In the genomic region with DNA sequence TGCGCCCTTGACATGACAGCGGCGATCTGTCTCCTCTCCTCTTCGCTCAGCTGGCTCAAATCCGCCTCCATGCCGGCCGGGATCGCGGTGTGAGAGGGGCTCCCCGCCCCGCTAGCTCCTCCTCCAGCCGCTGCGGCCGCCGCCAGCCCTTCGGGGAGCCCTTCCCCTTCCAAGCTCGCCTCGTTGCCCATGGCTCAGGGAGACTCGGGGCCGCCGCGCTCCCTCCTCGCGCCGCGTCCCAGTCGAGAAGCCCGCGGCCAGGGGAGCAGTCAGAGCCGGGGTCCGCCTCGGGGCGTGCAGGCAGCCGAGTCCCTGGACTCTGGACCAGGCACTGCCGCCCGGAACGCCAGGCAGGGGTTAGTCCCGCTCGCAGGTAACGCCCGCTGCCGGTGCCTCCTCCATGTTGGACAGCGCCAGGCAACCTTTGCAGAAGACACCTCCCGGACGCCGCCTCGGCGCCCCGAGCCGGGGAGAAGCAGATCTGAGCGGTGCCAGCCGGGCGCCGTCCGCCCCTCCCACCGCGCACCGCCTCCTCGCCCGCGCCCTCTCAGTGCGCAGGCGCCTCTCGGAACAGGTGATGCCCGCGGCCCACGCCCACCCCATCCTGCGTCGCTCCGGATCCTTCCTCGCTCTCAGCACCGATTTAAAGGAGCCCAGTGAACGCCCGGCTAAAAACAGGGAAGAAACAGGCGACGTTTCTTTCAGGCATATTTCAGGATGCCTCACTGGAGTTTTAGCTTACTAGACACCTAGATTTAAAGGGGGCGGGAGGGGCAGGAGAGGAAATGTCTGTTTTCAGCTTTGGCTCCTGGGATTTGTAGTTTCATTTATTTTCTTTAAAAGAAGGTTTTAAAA, we compare ENCODE assay signal across 1 cellular context.
TF ChIP-seq lines count a peak whose summit lies in the region.

TSS of gene PCLO (minus strand) at position 483 of the 855 bp plus-strand sequence. CDS start at position 191, 292 bp downstream.

TF ChIP-seq in HEK293, 187 proteins besides CTCF, POLR2A, EP300 and RAD21 (continued from another document):
- TF ChIP-seq, protein P1, sequence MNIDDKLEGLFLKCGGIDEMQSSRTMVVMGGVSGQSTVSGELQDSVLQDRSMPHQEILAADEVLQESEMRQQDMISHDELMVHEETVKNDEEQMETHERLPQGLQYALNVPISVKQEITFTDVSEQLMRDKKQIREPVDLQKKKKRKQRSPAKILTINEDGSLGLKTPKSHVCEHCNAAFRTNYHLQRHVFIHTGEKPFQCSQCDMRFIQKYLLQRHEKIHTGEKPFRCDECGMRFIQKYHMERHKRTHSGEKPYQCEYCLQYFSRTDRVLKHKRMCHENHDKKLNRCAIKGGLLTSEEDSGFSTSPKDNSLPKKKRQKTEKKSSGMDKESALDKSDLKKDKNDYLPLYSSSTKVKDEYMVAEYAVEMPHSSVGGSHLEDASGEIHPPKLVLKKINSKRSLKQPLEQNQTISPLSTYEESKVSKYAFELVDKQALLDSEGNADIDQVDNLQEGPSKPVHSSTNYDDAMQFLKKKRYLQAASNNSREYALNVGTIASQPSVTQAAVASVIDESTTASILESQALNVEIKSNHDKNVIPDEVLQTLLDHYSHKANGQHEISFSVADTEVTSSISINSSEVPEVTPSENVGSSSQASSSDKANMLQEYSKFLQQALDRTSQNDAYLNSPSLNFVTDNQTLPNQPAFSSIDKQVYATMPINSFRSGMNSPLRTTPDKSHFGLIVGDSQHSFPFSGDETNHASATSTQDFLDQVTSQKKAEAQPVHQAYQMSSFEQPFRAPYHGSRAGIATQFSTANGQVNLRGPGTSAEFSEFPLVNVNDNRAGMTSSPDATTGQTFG (tag by site-specific recombination; IDR thresholded peaks at IDR 0.05; ENCODE audit: borderline replicate concordance), result no peak
- peak; percentile 96 for TF ChIP-seq ZBTB8A (tag by site-specific recombination; IDR thresholded peaks at IDR 0.05)
- no peak for TF ChIP-seq ZFP41 (tag by site-specific recombination; IDR thresholded peaks at IDR 0.05; ENCODE audit: borderline replicate concordance)
- TF ChIP-seq, protein P2, sequence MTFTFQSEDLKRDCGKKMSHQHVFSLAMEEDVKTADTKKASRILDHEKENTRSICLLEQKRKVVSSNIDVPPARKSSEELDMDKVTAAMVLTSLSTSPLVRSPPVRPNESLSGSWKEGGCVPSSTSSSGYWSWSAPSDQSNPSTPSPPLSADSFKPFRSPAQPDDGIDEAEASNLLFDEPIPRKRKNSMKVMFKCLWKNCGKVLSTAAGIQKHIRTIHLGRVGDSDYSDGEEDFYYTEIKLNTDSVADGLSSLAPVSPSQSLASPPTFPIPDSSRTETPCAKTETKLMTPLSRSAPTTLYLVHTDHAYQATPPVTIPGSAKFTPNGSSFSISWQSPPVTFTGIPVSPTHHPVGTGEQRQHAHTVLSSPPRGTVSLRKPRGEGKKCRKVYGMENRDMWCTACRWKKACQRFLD (tag by site-specific recombination; IDR thresholded peaks at IDR 0.05), result peak; percentile 81
- TF ChIP-seq SCRT2 (tag by site-specific recombination; IDR thresholded peaks at IDR 0.05), result peak; percentile 86
- peak; percentile 69; the same call in 1 of the 2 replicates for TF ChIP-seq ZNF394 (tag by site-specific recombination; IDR thresholded peaks at IDR 0.05; ENCODE audit: borderline replicate concordance)
- TF ChIP-seq, protein P3, sequence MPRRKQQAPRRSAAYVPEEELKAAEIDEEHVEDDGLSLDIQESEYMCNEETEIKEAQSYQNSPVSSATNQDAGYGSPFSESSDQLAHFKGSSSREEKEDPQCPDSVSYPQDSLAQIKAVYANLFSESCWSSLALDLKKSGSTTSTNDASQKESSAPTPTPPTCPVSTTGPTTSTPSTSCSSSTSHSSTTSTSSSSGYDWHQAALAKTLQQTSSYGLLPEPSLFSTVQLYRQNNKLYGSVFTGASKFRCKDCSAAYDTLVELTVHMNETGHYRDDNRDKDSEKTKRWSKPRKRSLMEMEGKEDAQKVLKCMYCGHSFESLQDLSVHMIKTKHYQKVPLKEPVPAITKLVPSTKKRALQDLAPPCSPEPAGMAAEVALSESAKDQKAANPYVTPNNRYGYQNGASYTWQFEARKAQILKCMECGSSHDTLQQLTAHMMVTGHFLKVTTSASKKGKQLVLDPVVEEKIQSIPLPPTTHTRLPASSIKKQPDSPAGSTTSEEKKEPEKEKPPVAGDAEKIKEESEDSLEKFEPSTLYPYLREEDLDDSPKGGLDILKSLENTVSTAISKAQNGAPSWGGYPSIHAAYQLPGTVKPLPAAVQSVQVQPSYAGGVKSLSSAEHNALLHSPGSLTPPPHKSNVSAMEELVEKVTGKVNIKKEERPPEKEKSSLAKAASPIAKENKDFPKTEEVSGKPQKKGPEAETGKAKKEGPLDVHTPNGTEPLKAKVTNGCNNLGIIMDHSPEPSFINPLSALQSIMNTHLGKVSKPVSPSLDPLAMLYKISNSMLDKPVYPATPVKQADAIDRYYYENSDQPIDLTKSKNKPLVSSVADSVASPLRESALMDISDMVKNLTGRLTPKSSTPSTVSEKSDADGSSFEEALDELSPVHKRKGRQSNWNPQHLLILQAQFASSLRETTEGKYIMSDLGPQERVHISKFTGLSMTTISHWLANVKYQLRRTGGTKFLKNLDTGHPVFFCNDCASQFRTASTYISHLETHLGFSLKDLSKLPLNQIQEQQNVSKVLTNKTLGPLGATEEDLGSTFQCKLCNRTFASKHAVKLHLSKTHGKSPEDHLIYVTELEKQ (tag by site-specific recombination; IDR thresholded peaks at IDR 0.05; ENCODE audit: borderline replicate concordance), result no peak
- no peak for TF ChIP-seq ZNF324 (tag by site-specific recombination; IDR thresholded peaks at IDR 0.05)
- no peak for TF ChIP-seq GLI4 (tag by site-specific recombination; IDR thresholded peaks at IDR 0.05)
- TF ChIP-seq ZNF501 (tag by site-specific recombination; IDR thresholded peaks at IDR 0.05), result 0 out of 2 replicates have a peak, but pooled peaks have one; percentile 52
- TF ChIP-seq OVOL3 (tag by site-specific recombination; IDR thresholded peaks at IDR 0.05), result no peak
- TF ChIP-seq KLF8 (tag by site-specific recombination; IDR thresholded peaks at IDR 0.05), result peak; percentile 61; the same call in 1 of the 2 replicates
- TF ChIP-seq ZNF658 (tag by site-specific recombination; IDR thresholded peaks at IDR 0.05), result no peak
- TF ChIP-seq, protein P4, sequence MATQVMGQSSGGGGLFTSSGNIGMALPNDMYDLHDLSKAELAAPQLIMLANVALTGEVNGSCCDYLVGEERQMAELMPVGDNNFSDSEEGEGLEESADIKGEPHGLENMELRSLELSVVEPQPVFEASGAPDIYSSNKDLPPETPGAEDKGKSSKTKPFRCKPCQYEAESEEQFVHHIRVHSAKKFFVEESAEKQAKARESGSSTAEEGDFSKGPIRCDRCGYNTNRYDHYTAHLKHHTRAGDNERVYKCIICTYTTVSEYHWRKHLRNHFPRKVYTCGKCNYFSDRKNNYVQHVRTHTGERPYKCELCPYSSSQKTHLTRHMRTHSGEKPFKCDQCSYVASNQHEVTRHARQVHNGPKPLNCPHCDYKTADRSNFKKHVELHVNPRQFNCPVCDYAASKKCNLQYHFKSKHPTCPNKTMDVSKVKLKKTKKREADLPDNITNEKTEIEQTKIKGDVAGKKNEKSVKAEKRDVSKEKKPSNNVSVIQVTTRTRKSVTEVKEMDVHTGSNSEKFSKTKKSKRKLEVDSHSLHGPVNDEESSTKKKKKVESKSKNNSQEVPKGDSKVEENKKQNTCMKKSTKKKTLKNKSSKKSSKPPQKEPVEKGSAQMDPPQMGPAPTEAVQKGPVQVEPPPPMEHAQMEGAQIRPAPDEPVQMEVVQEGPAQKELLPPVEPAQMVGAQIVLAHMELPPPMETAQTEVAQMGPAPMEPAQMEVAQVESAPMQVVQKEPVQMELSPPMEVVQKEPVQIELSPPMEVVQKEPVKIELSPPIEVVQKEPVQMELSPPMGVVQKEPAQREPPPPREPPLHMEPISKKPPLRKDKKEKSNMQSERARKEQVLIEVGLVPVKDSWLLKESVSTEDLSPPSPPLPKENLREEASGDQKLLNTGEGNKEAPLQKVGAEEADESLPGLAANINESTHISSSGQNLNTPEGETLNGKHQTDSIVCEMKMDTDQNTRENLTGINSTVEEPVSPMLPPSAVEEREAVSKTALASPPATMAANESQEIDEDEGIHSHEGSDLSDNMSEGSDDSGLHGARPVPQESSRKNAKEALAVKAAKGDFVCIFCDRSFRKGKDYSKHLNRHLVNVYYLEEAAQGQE (tag by site-specific recombination; IDR thresholded peaks at IDR 0.05), result peak; percentile 98
- TF ChIP-seq ZBTB6 (tag by site-specific recombination; IDR thresholded peaks at IDR 0.05), result no peak
